ENCODE assay signal across 8 cellular contexts in genomic region chr10:68989317-68989990, GRCh38. TPM values are rescaled to one million over a fixed set of nuclear protein-coding genes. Genes with fewer than 3 reads are reported as not detected.
DNase-seq lines count a peak whose midpoint lies in the region; ATAC-seq and TF ChIP-seq lines count a peak whose summit lies in the region.

No MANE protein-coding gene starts in this region.

- WGBS in esophagus muscularis mucosa = 19% methylated on average over 22 of the region's 22 CpGs

- in situ Hi-C loops in Panc1 (cut with HindIII; ENCODE audit: low pct_unique_long_range_greater_than_20kb, low sequenced_read_pairs) = no loop called here

- TF ChIP-seq CTCF in Panc1 (IDR thresholded peaks at IDR 0.05) (no peak), esophagus muscularis mucosa (IDR thresholded peaks at IDR 0.05) (no peak), neutrophil (IDR thresholded peaks at IDR 0.05) (no peak)

- H3K27ac ChIP-seq in Panc1 (ENCODE audit: low read length) (peak overlapping the region; percentile 84), esophagus muscularis mucosa (replicated peaks in 1 of 4) (peak overlapping the region; percentile 84 to 89 (median 88)), neutrophil (peak overlapping the region; percentile 84)

- no peaks in the 10 kb centered on the region for H3K9me3 ChIP-seq in Panc1 (ENCODE audit: control insufficient read depth, insufficient read depth, low read depth, low read length)
- no peaks in the 10 kb centered on the region for H3K9me3 ChIP-seq in esophagus muscularis mucosa
- H3K9me3 ChIP-seq in neutrophil = no peaks in the 10 kb centered on the region

- TF ChIP-seq POLR2A in esophagus muscularis mucosa (IDR thresholded peaks at IDR 0.05; ENCODE audit: low read depth) = no peak

- H3K36me3 ChIP-seq in Panc1 (ENCODE audit: control insufficient read depth, insufficient read depth, low read length) (peaks cover 9% of the 10 kb centered on the region; the same call in 1 of the 2 replicates), esophagus muscularis mucosa (peaks cover 0 to 14% (median 6%) of the 10 kb centered on the region in 4 donors), neutrophil (no peaks in the 10 kb centered on the region)

- POLR2A ChIA-PET in Panc1 (lab: Charles Lee) = no interaction called here

- intact Hi-C loops in Panc1 (cut with micrococcal nuclease; ENCODE audit: unreplicated experiment) (no loop called here), esophagus muscularis mucosa (cut with DNase I) (loop anchor here (10.0 kb wide), 1 partner anchor 195 kb away; the partner anchor contains the start of gene SUPV3L1)

- H3K4me3 ChIP-seq in Panc1 (ENCODE audit: low read depth in 2 of 2, low read length in 2 of 2) = peak overlapping the region; percentile 72 to 86
- peak overlapping the region; percentile 75 to 97 (median 80) for H3K4me3 ChIP-seq in esophagus muscularis mucosa
- H3K4me3 ChIP-seq in neutrophil (ENCODE audit: low read depth in 1 of 2, low read length in 1 of 2) = peak overlapping the region; percentile 82 to 95

- CTCF ChIA-PET in Panc1 (lab: Charles Lee) = interaction anchor here (0.5 kb wide), 1 partner anchor 29 kb away, joined by 3 read pairs; no protein-coding TSS in a partner anchor

- TF ChIP-seq EP300 in esophagus muscularis mucosa (IDR thresholded peaks at IDR 0.05) = no peak

- no TSS peak for BruUV-seq in Panc1 (replicated peaks; lab: Mats Ljungman, UMichigan)

- H3K4me1 ChIP-seq in Panc1 (ENCODE audit: control insufficient read depth, insufficient read depth, low read length) (peaks cover 17% of the 10 kb centered on the region), esophagus muscularis mucosa (peaks cover 45 to 57% (median 56%) of the 10 kb centered on the region in 4 donors), neutrophil (ENCODE audit: control insufficient read depth in 1 of 2, insufficient read depth in 1 of 2, low read depth in 1 of 2, low read length in 1 of 2) (peaks cover 20 to 23% of the 10 kb centered on the region in 2 experiments)

- DNase-seq in Panc1 (ENCODE audit: low read depth, low spot score) (no peak), esophagus muscularis mucosa (ENCODE audit: extremely low spot score) (peak; percentile 90), NK-92 (lab: John Stamatoyannopoulos, UW; ENCODE audit: unreplicated experiment) (no peak), NCI-H2081 (lab: John Stamatoyannopoulos, UW) (no peak), H4 (ENCODE audit: low spot score) (no peak)

- H3K27me3 ChIP-seq in Panc1 (ENCODE audit: control insufficient read depth, insufficient read depth, low read length) (no peaks in the 10 kb centered on the region), esophagus muscularis mucosa (no peaks in the 10 kb centered on the region), neutrophil (no peaks in the 10 kb centered on the region)

- ATAC-seq in GM18909 (IDR thresholded peaks at IDR 0.05; ENCODE audit: poor library complexity, unreplicated experiment) (peak; percentile 6), Panc1 (no peak; the same call in 1 of the 2 replicates), HG03025 (IDR thresholded peaks at IDR 0.05; ENCODE audit: low FRiP score, unreplicated experiment) (no peak)

RNA-seq across cellular contexts. Expression of gene KIFBP, which starts 0.9 kb away (rescaled TPM):
- 45.9 TPM for total RNA-seq in Panc1 (2021; ENCODE audit: unreplicated experiment)
- 35.1 TPM for polyA plus RNA-seq in Panc1 (2012; ENCODE audit: insufficient read length)
- total RNA-seq in esophagus muscularis mucosa = 10 to 100 TPM; 29.1 to 46.8 (median 38.2) TPM
- 32.0 and 35.2 TPM in 2 replicates for total RNA-seq in H4 (2014; rRNA removed; shearing (Covaris generic))

RNA-seq across cellular contexts. Expression of gene DDX21, which starts 33.5 kb away (rescaled TPM):
- total RNA-seq in Panc1 (2021; ENCODE audit: unreplicated experiment) (172 TPM), esophagus muscularis mucosa (10 to 100 TPM; 26.5 to 98.9 (median 30.8) TPM)
- polyA plus RNA-seq in Panc1 (2012; ENCODE audit: insufficient read length) = 71.7 TPM
- 61.5 and 78.2 TPM in 2 replicates for total RNA-seq in H4 (2014; rRNA removed; shearing (Covaris generic))
